In genomic region chr17:82716383-82717181, GRCh38 we compare ENCODE assay signal across 1 cellular context.
TF ChIP-seq lines count a peak whose summit lies in the region.

A gene with protein sequence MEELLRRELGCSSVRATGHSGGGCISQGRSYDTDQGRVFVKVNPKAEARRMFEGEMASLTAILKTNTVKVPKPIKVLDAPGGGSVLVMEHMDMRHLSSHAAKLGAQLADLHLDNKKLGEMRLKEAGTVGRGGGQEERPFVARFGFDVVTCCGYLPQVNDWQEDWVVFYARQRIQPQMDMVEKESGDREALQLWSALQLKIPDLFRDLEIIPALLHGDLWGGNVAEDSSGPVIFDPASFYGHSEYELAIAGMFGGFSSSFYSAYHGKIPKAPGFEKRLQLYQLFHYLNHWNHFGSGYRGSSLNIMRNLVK (plus strand): TSS chr17:82716706. CDS start chr17:82716756, 50 bp downstream.

TF ChIP-seq in K562, 482 proteins besides CTCF, POLR2A, EP300 and RAD21 (continued from another document and continues in another):
- TF ChIP-seq EHMT2 (IDR thresholded peaks at IDR 0.05) = no peak
- TF ChIP-seq KDM5B (IDR thresholded peaks at IDR 0.05; ENCODE audit: insufficient replicate concordance, low read depth, low read length) = peak; percentile 82
- TF ChIP-seq, protein P1, sequence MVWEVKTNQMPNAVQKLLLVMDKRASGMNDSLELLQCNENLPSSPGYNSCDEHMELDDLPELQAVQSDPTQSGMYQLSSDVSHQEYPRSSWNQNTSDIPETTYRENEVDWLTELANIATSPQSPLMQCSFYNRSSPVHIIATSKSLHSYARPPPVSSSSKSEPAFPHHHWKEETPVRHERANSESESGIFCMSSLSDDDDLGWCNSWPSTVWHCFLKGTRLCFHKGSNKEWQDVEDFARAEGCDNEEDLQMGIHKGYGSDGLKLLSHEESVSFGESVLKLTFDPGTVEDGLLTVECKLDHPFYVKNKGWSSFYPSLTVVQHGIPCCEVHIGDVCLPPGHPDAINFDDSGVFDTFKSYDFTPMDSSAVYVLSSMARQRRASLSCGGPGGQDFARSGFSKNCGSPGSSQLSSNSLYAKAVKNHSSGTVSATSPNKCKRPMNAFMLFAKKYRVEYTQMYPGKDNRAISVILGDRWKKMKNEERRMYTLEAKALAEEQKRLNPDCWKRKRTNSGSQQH (CRISPR knock-in tag; IDR thresholded peaks at IDR 0.05) = no peak
- peak; percentile 45; the same call in 1 of the 2 replicates for TF ChIP-seq CHD2 (IDR thresholded peaks at IDR 0.05; ENCODE audit: low read depth, low read length)
- TF ChIP-seq, protein P2, sequence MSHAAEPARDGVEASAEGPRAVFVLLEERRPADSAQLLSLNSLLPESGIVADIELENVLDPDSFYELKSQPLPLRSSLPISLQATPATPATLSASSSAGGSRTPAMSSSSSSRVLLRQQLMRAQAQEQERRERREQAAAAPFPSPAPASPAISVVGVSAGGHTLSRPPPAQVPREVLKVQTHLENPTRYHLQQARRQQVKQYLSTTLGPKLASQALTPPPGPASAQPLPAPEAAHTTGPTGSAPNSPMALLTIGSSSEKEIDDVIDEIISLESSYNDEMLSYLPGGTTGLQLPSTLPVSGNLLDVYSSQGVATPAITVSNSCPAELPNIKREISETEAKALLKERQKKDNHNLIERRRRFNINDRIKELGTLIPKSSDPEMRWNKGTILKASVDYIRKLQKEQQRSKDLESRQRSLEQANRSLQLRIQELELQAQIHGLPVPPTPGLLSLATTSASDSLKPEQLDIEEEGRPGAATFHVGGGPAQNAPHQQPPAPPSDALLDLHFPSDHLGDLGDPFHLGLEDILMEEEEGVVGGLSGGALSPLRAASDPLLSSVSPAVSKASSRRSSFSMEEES (CRISPR knock-in tag; IDR thresholded peaks at IDR 0.05) = no peak
- no peak for TF ChIP-seq MTA2 (IDR thresholded peaks at IDR 0.05; ENCODE audit: low read depth)
- no peak for TF ChIP-seq EWSR1 (IDR thresholded peaks at IDR 0.05; ENCODE audit: borderline replicate concordance, low read depth, partially characterized antibody)
- TF ChIP-seq HMGXB4 (CRISPR knock-in tag; IDR thresholded peaks at IDR 0.05) = no peak; the same call in 1 of the 2 replicates
- no peak for TF ChIP-seq PATZ1 (CRISPR knock-in tag; IDR thresholded peaks at IDR 0.05; ENCODE audit: borderline replicate concordance)
- no peak for TF ChIP-seq HDGF (IDR thresholded peaks at IDR 0.05)
- no peak for TF ChIP-seq FOXP1 (CRISPR knock-in tag; IDR thresholded peaks at IDR 0.05)
- TF ChIP-seq GATAD2A (IDR thresholded peaks at IDR 0.05) = no peak
- peak; percentile 48; the same call in 1 of the 2 replicates for TF ChIP-seq MBD2 (IDR thresholded peaks at IDR 0.05; ENCODE audit: borderline replicate concordance, low read depth)
- no peak for TF ChIP-seq ZNF75A (CRISPR knock-in tag; IDR thresholded peaks at IDR 0.05)
- TF ChIP-seq DLX4 (CRISPR knock-in tag; IDR thresholded peaks at IDR 0.05) = no peak
- no peak for TF ChIP-seq ZBTB43 (CRISPR knock-in tag; IDR thresholded peaks at IDR 0.05)
- peak; percentile 33; the same call in 1 of the 2 replicates for TF ChIP-seq FOSL1 (tag; conservative IDR thresholded peaks at IDR 0.05)
- peak; percentile 9 for TF ChIP-seq NEUROD1 (IDR thresholded peaks at IDR 0.05; ENCODE audit: borderline replicate concordance, low read depth, low read length, partially characterized antibody)
- TF ChIP-seq ZNF57 (CRISPR knock-in tag; IDR thresholded peaks at IDR 0.05) = no peak
- no peak for TF ChIP-seq BRD9 (IDR thresholded peaks at IDR 0.05; ENCODE audit: low read depth, partially characterized antibody)
- TF ChIP-seq ZNF316 (IDR thresholded peaks at IDR 0.05) = no peak
- no peak; the same call in 1 of the 2 replicates for TF ChIP-seq MTA3 (IDR thresholded peaks at IDR 0.05; ENCODE audit: borderline replicate concordance)
- TF ChIP-seq E4F1 (CRISPR knock-in tag; IDR thresholded peaks at IDR 0.05; ENCODE audit: borderline replicate concordance) = no peak
- no peak for TF ChIP-seq MEIS2 (IDR thresholded peaks at IDR 0.05; ENCODE audit: partially characterized antibody)
- 0 out of 2 replicates have a peak, but pooled peaks have one; percentile 19 for TF ChIP-seq JUN (IDR thresholded peaks at IDR 0.05; ENCODE audit: borderline replicate concordance, low read depth, low read length)
- no peak for TF ChIP-seq JUN (CRISPR knock-in tag; IDR thresholded peaks at IDR 0.05; ENCODE audit: borderline replicate concordance)
- TF ChIP-seq ZNF444 (CRISPR knock-in tag; IDR thresholded peaks at IDR 0.05) = no peak
- TF ChIP-seq, protein P3, sequence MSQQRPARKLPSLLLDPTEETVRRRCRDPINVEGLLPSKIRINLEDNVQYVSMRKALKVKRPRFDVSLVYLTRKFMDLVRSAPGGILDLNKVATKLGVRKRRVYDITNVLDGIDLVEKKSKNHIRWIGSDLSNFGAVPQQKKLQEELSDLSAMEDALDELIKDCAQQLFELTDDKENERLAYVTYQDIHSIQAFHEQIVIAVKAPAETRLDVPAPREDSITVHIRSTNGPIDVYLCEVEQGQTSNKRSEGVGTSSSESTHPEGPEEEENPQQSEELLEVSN (IDR thresholded peaks at IDR 0.05; ENCODE audit: borderline replicate concordance in 1 of 2, extremely low read depth in 1 of 2, insufficient read depth in 1 of 2, insufficient read length in 1 of 2, low read depth in 1 of 2, low read length in 1 of 2, poor library complexity in 1 of 2, severe bottlenecking in 1 of 2) = peak in 1 of 2 experiments; percentile 94
- TF ChIP-seq, protein P4, sequence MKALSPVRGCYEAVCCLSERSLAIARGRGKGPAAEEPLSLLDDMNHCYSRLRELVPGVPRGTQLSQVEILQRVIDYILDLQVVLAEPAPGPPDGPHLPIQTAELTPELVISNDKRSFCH (CRISPR knock-in tag; IDR thresholded peaks at IDR 0.05) = no peak
- TF ChIP-seq, protein P4 (tag; IDR thresholded peaks at IDR 0.05) = no peak
- TF ChIP-seq JUND (IDR thresholded peaks at IDR 0.05; ENCODE audit: borderline replicate concordance, low read depth, low read length) = peak; percentile 45; the same call in 1 of the 2 replicates
- no peak for TF ChIP-seq JUND (tag; IDR thresholded peaks at IDR 0.05; ENCODE audit: borderline replicate concordance, low read depth, low read length)
- no peak for TF ChIP-seq ZNF311 (CRISPR knock-in tag; IDR thresholded peaks at IDR 0.05)
- peak; percentile 73 for TF ChIP-seq ATF3 (IDR thresholded peaks at IDR 0.05)
- TF ChIP-seq ATF3 (CRISPR knock-in tag; conservative IDR thresholded peaks at IDR 0.05) = no peak
- no peak for TF ChIP-seq ELF2 (CRISPR knock-in tag; IDR thresholded peaks at IDR 0.05)
